ENCODE assay signal across 18 cellular contexts in genomic region chr18:9988665-9989064, GRCh38.
"Had no signal": no experiment of that assay in that cellular context is flagged by ENCODE, and none has a peak within 500 bp of the region (broad histone marks: within the 10 kb centered on the region; RNA-seq: fewer than 3 reads in every experiment).

No MANE protein-coding gene starts in this region.

- DNase-seq: activated CD4-positive, alpha-beta T cell treated with anti-CD3 and anti-CD28 coated beads, Interleukin-2, amount 50 U/mL, for 4 hours; activated CD4-positive, CD25-positive, alpha-beta regulatory T cell treated with anti-CD3 and anti-CD28 coated beads, Interleukin-2, amount 50 U/mL, for 72 hours; activated gamma-delta T cell; adrenal gland; effector CD4-positive, alpha-beta T cell; heart right ventricle; left ventricle myocardium superior; mesenchymal stem cell; naive thymus-derived CD8-positive, alpha-beta T cell; stimulated activated CD4-positive, alpha-beta T cell treated with anti-CD3 and anti-CD28 coated beads, Interleukin-4, amount 100 ng/mL, for 4 hours; T1000; upper lobe of left lung had no signal

- H3K4me1 Mint-ChIP-seq: stimulated activated memory B cell treated with anti-CD40 and anti-IgM and Interleukin-4, amounts not matched to agents 10 μg/mL and 1 μg/mL and 100 μg/mL, for 72 hours had no signal

- H3K9me3 ChIP-seq: adrenal gland, heart right ventricle, prostate gland, thoracic aorta, upper lobe of left lung had no signal

- H3K27ac ChIP-seq: adrenal gland, thoracic aorta, upper lobe of left lung had no signal

- H3K4me3 Mint-ChIP-seq: naive thymus-derived CD8-positive, alpha-beta T cell; stimulated activated memory B cell treated with anti-CD40 and anti-IgM and Interleukin-4, amounts not matched to agents 10 μg/mL and 1 μg/mL and 100 μg/mL, for 72 hours had no signal

- H3K9me3 Mint-ChIP-seq: activated naive CD4-positive, alpha-beta T cell treated with anti-CD3 and anti-CD28 coated beads, Interleukin-2, amount 50 U/mL, for 72 hours; naive thymus-derived CD8-positive, alpha-beta T cell; stimulated activated memory B cell treated with anti-CD40 and anti-IgM and Interleukin-4, amounts not matched to agents 10 μg/mL and 1 μg/mL and 100 μg/mL, for 72 hours had no signal

- H3K36me3 ChIP-seq: adrenal gland, heart right ventricle, prostate gland, thoracic aorta, upper lobe of left lung had no signal

- H3K4me1 ChIP-seq: adrenal gland, prostate gland had no signal

- H3K27ac Mint-ChIP-seq: activated naive CD4-positive, alpha-beta T cell treated with anti-CD3 and anti-CD28 coated beads, Interleukin-2, amount 50 U/mL, for 72 hours; naive thymus-derived CD8-positive, alpha-beta T cell; stimulated activated memory B cell treated with anti-CD40 and anti-IgM and Interleukin-4, amounts not matched to agents 10 μg/mL and 1 μg/mL and 100 μg/mL, for 72 hours had no signal

- H3K27me3 ChIP-seq: adrenal gland, heart right ventricle, upper lobe of left lung had no signal

- FAIRE-seq: astrocyte had no signal

- ATAC-seq: activated naive CD4-positive, alpha-beta T cell treated with anti-CD3 and anti-CD28 coated beads, Interleukin-2, amount 50 U/mL, for 72 hours; esophagus mucosa; naive thymus-derived CD8-positive, alpha-beta T cell; stimulated activated memory B cell treated with anti-CD40 and anti-IgM and Interleukin-4, amounts not matched to agents 10 μg/mL and 1 μg/mL and 100 μg/mL, for 72 hours had no signal

- H3K36me3 Mint-ChIP-seq: activated naive CD4-positive, alpha-beta T cell treated with anti-CD3 and anti-CD28 coated beads, Interleukin-2, amount 50 U/mL, for 72 hours; naive thymus-derived CD8-positive, alpha-beta T cell; stimulated activated memory B cell treated with anti-CD40 and anti-IgM and Interleukin-4, amounts not matched to agents 10 μg/mL and 1 μg/mL and 100 μg/mL, for 72 hours had no signal

- H3K4me3 ChIP-seq: adrenal gland, heart right ventricle, prostate gland, thoracic aorta, upper lobe of left lung had no signal
